In genomic region chr14:91509878-91510170, GRCh38 we compare ENCODE assay signal across 8 cellular contexts. TPM values are rescaled to one million over a fixed set of nuclear protein-coding genes. Genes with fewer than 3 reads are reported as not detected.
DNase-seq lines count a peak whose midpoint lies in the region; ATAC-seq and TF ChIP-seq lines count a peak whose summit lies in the region.

No MANE protein-coding gene starts in this region.

- H3K4me1 Mint-ChIP-seq in T-helper 1 cell treated with Interleukin-12 subunit alpha and Interleukin-12 subunit beta and Interleukin-4 antibody, amounts not matched to agents 30 μg/mL and 1 μg/mL, for 36 hours (ENCODE audit: low read depth) = peaks cover 25% of the 10 kb centered on the region

- no peak for DNase-seq in foreskin keratinocyte
- DNase-seq in psoas muscle = no peak
- DNase-seq in stimulated activated CD4-positive, alpha-beta T cell treated with anti-CD3 and anti-CD28 coated beads, Interleukin-15, amount 100 ng/mL, for 24 hours = no peak
- DNase-seq in RKO (ENCODE audit: low spot score) = no peak

- H3K4me3 ChIP-seq in psoas muscle = peak overlapping the region; percentile 88

- no peaks in the 10 kb centered on the region for H3K9me3 ChIP-seq in psoas muscle

- no peaks in the 10 kb centered on the region for H3K27me3 Mint-ChIP-seq in T-helper 1 cell treated with Interleukin-12 subunit alpha and Interleukin-12 subunit beta and Interleukin-4 antibody, amounts not matched to agents 30 μg/mL and 1 μg/mL, for 36 hours (ENCODE audit: low read depth)

- H3K27ac Mint-ChIP-seq in T-helper 1 cell treated with Interleukin-12 subunit alpha and Interleukin-12 subunit beta and Interleukin-4 antibody, amounts not matched to agents 30 μg/mL and 1 μg/mL, for 36 hours = peak overlapping the region; percentile 99

- intact Hi-C loops in psoas muscle (cut with DNase I) = no loop called here

- peaks cover 0 to 14% of the 10 kb centered on the region in 2 donors for H3K36me3 ChIP-seq in psoas muscle (ENCODE audit: insufficient read depth in 1 of 2, low read depth in 1 of 2)

- 0% methylated on average over 20 to 34 of the region's 34 CpGs for whole genome bisulfite sequencing in psoas muscle, 3 donors

- H3K27ac ChIP-seq in 22Rv1 = peak overlapping the region; percentile 100
- H3K27ac ChIP-seq in foreskin keratinocyte = peak overlapping the region; percentile 96
- peak overlapping the region; percentile 99 for H3K27ac ChIP-seq in psoas muscle

- peaks cover 10% of the 10 kb centered on the region for H3K4me1 ChIP-seq in foreskin keratinocyte
- H3K4me1 ChIP-seq in psoas muscle = peaks cover 19% of the 10 kb centered on the region

- ATAC-seq in GM18520 (IDR thresholded peaks at IDR 0.05; ENCODE audit: unreplicated experiment) (peak; percentile 4), HG03060 (IDR thresholded peaks at IDR 0.05; ENCODE audit: low read depth, unreplicated experiment) (peak; percentile 18), foreskin keratinocyte (peak; percentile 39), psoas muscle (peak; percentile 28 to 63 (median 36))

- H3K27me3 ChIP-seq in foreskin keratinocyte (no peaks in the 10 kb centered on the region), psoas muscle (ENCODE audit: insufficient read depth in 3 of 3, low read length in 2 of 3) (no peaks in the 10 kb centered on the region)

- no peaks in the 10 kb centered on the region for H3K9me3 Mint-ChIP-seq in T-helper 1 cell treated with Interleukin-12 subunit alpha and Interleukin-12 subunit beta and Interleukin-4 antibody, amounts not matched to agents 30 μg/mL and 1 μg/mL, for 36 hours

- H3K4me3 Mint-ChIP-seq in T-helper 1 cell treated with Interleukin-12 subunit alpha and Interleukin-12 subunit beta and Interleukin-4 antibody, amounts not matched to agents 30 μg/mL and 1 μg/mL, for 36 hours = peak overlapping the region; percentile 100

- peaks cover 31% of the 10 kb centered on the region for H3K36me3 Mint-ChIP-seq in T-helper 1 cell treated with Interleukin-12 subunit alpha and Interleukin-12 subunit beta and Interleukin-4 antibody, amounts not matched to agents 30 μg/mL and 1 μg/mL, for 36 hours (ENCODE audit: low read depth)

- no peak for TF ChIP-seq CTCF in 22Rv1 (IDR thresholded peaks at IDR 0.05)
- no peak for TF ChIP-seq CTCF in foreskin keratinocyte (conservative IDR thresholded peaks at IDR 0.05)
- TF ChIP-seq CTCF in psoas muscle (IDR thresholded peaks at IDR 0.05) = no peak

RNA-seq across cellular contexts. Expression of gene PPP4R3A, which starts 0.3 kb away (rescaled TPM):
- 82.5 and 88.5 TPM in 2 replicates for total RNA-seq in foreskin keratinocyte
- polyA plus RNA-seq in foreskin keratinocyte = 35.1 and 39.9 TPM in 2 replicates
- total RNA-seq in psoas muscle = 10 to 100 TPM; 44.5 to 60.3 (median 53.6) TPM
- polyA plus RNA-seq in psoas muscle = 10 to 100 TPM; 33.3 to 92.4 (median 50.0) TPM
